ENCODE assay signal across 27 cellular contexts in the genomic region with DNA sequence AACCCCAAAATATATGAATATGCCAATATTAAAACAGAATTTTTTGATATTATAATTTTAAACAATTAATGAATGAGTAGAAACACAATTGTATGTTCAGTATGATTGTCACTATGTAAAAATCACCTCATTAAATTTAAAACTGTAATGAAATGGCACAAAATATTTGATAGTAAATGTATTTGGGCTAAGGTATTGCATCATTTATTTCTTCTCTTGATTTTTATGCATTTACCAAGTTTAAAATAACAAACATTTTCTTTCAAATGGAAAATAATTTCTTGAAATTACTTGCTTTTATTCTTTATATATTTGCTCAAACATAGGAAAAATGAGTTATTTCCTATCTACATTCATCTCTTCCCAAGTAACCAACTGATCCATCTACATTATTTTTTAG.
"Had no signal": no experiment of that assay in that cellular context is flagged by ENCODE, and none has a peak within 500 bp of the region (broad histone marks: within the 10 kb centered on the region; RNA-seq: fewer than 3 reads in every experiment).

No MANE protein-coding gene starts in this region.

- H3K36me3 ChIP-seq: neural progenitor cell, ovary, spleen, stomach, thoracic aorta, thyroid gland, tibial nerve, upper lobe of left lung, vagina had no signal

- ATAC-seq: natural killer cell; psoas muscle; right cardiac atrium; sciatic nerve; stimulated activated memory B cell treated with anti-CD40 and anti-IgM and Interleukin-4, amounts not matched to agents 10 μg/mL and 1 μg/mL and 100 μg/mL, for 72 hours had no signal

- H3K27me3 ChIP-seq: neural progenitor cell, ovary, spleen, stomach, thyroid gland, tibial nerve, upper lobe of left lung, vagina had no signal

- H3K9ac ChIP-seq: neural progenitor cell, parathyroid adenoma had no signal

- DNase-seq: natural killer cell; occipital lobe; ovary; posterior cingulate gyrus; psoas muscle; right cardiac atrium; spleen; stimulated activated CD4-positive, alpha-beta T cell treated with anti-CD3 and anti-CD28 coated beads, Interleukin-12 subunit alpha, Interleukin-12 subunit beta, amount 100 ng/mL, for 4 hours; stimulated activated CD4-positive, alpha-beta T cell treated with anti-CD3 and anti-CD28 coated beads, Interleukin-1b, Interleukin-23, amount 100 ng/mL, for 48 hours; stimulated activated CD4-positive, alpha-beta T cell treated with anti-CD3 and anti-CD28 coated beads, Interleukin-4, amount 100 ng/mL, for 1 hour; stimulated activated CD4-positive, alpha-beta T cell treated with anti-CD3 and anti-CD28 coated beads, Interleukin-4, amount 100 ng/mL, for 4 hours; stimulated activated CD8-positive, alpha-beta memory T cell treated with anti-CD3 and anti-CD28 coated beads, Interleukin-4, amount 100 ng/mL, for 48 hours; stimulated activated naive CD4-positive, alpha-beta T cell treated with Interleukin-2 at 50 U/mL for 16 hours; stomach; thyroid gland; trophoblast cell; upper lobe of left lung had no signal

- H3K9me3 ChIP-seq: ovary, psoas muscle, stomach, thoracic aorta, thyroid gland, tibial nerve, upper lobe of left lung, vagina had no signal

- H3K4me1 ChIP-seq: neural progenitor cell, parathyroid adenoma, psoas muscle, spleen, stomach, thyroid gland, tibial nerve, upper lobe of left lung, vagina had no signal

- FAIRE-seq: urothelium cell line had no signal

- H3K4me2 ChIP-seq: neural progenitor cell, smooth muscle cell had no signal

- H2AFZ ChIP-seq: neural progenitor cell, parathyroid adenoma had no signal

- H3K79me2 ChIP-seq: parathyroid adenoma had no signal

- H3K27ac ChIP-seq: neural progenitor cell, ovary, parathyroid adenoma, psoas muscle, skin epidermis, spleen, stomach, thoracic aorta, thyroid gland, tibial nerve, upper lobe of left lung, vagina had no signal

- H3K4me3 ChIP-seq: neural progenitor cell, ovary, psoas muscle, skin epidermis, smooth muscle cell, spleen, stomach, thoracic aorta, thyroid gland, tibial nerve, upper lobe of left lung, vagina had no signal
